In the genomic region with DNA sequence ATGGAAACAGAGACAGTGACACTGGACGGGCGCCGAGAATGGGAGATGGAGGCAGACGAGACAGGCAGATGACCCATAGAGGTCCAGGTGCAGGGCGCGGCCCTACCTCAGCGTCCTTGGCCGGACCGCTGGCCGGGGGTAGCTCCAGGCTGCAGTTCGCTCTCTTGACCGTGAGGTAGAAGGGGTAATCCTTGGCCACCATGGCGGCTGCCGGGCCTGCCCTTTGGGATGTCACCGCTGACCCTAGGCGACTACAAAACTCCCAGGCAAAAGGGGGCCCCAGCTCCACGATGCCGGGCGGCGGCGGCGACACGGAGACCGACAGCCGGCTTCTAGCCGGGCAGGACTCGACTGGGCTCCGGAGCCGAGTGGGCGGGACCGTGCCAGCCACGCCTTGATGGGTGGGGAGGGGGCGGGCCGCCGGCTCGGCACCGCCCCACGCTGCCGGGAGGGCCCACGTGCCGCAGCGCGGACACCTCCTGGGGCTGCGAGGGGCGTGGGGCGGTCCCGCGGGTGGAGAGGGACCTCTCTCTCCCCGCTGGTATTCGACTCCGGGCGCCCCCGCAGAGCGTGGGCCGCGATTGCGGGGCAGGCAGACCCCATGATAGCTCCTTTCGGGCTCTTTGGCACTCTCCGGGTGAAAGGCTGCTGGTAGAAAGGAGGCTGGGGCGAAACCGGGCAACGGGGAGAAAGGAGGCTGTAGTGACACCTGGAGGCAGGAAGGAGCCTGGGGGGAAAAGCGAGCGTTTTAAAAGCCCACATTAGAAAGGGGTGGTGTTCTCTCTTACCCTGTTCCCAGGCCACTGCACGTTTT, we compare ENCODE assay signal across 8 cellular contexts.
DNase-seq lines count a peak whose midpoint lies in the region; ATAC-seq lines count a peak whose summit lies in the region.

A gene with protein sequence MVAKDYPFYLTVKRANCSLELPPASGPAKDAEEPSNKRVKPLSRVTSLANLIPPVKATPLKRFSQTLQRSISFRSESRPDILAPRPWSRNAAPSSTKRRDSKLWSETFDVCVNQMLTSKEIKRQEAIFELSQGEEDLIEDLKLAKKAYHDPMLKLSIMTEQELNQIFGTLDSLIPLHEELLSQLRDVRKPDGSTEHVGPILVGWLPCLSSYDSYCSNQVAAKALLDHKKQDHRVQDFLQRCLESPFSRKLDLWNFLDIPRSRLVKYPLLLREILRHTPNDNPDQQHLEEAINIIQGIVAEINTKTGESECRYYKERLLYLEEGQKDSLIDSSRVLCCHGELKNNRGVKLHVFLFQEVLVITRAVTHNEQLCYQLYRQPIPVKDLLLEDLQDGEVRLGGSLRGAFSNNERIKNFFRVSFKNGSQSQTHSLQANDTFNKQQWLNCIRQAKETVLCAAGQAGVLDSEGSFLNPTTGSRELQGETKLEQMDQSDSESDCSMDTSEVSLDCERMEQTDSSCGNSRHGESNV (minus strand): TSS at position 353 of the 814 bp plus-strand sequence. CDS start 151 bp downstream, at position 202.

- ATAC-seq in HG02938 (IDR thresholded peaks at IDR 0.05; ENCODE audit: unreplicated experiment): peak; percentile 81

- DNase-seq in NCI-H2081 (lab: John Stamatoyannopoulos, UW) (peak; percentile 71), NCI-H2081 treated with DMSO at 0.1 percent for 48 hours (lab: John Stamatoyannopoulos, UW) (no peak), NCI-H2171 treated with DMSO at 0.1 percent for 48 hours (lab: John Stamatoyannopoulos, UW) (peak; percentile 66), islet precursor cell (peak; percentile 94)
- DNase-seq in activated CD4-positive, CD25-positive, alpha-beta regulatory T cell treated with anti-CD3 and anti-CD28 coated beads, Interleukin-2, amount 50 U/mL, for 16 hours (ENCODE audit: low read depth, low spot score): peak; percentile 72
- DNase-seq in central memory CD4-positive, alpha-beta T cell: peak; percentile 82
- peak; percentile 83 to 89 for DNase-seq in stimulated activated CD4-positive, alpha-beta T cell treated with anti-CD3 and anti-CD28 coated beads, Interleukin-15, amount 100 ng/mL, for 1 hour (ENCODE audit: low read depth in 1 of 2, low spot score in 1 of 2)
